ENCODE assay signal across 1 cellular context in genomic region chr9:127539259-127539981, GRCh38.
TF ChIP-seq lines count a peak whose summit lies in the region.

No MANE protein-coding gene starts in this region.

TF ChIP-seq in IMR-90, 13 proteins besides CTCF, POLR2A, EP300 and RAD21:
- peak; percentile 56; the same call in 1 of the 2 replicates for TF ChIP-seq MAZ (IDR thresholded peaks at IDR 0.05; ENCODE audit: borderline replicate concordance, low read depth, low read length)
- peak; percentile 55 for TF ChIP-seq FOS (IDR thresholded peaks at IDR 0.05; ENCODE audit: low read depth, low read length)
- TF ChIP-seq RFX5 (IDR thresholded peaks at IDR 0.05; ENCODE audit: low read depth, low read length): no peak
- no peak for TF ChIP-seq NFE2L2 (IDR thresholded peaks at IDR 0.05; ENCODE audit: low read depth, low read length)
- TF ChIP-seq SMC3 (IDR thresholded peaks at IDR 0.05; ENCODE audit: low read depth, low read length): no peak
- no peak for TF ChIP-seq CHD1 (IDR thresholded peaks at IDR 0.05; ENCODE audit: low read depth, low read length)
- no peak for TF ChIP-seq MXI1 (IDR thresholded peaks at IDR 0.05; ENCODE audit: borderline replicate concordance, low read depth, low read length)
- peak; percentile 94 for TF ChIP-seq RCOR1 (IDR thresholded peaks at IDR 0.05; ENCODE audit: insufficient replicate concordance, low read length)
- TF ChIP-seq BHLHE40 (IDR thresholded peaks at IDR 0.05; ENCODE audit: low read depth, low read length): no peak
- 0 out of 2 replicates have a peak, but pooled peaks have one; percentile 15 for TF ChIP-seq USF2 (IDR thresholded peaks at IDR 0.05; ENCODE audit: low read depth, low read length)
- no peak for TF ChIP-seq MAFK (IDR thresholded peaks at IDR 0.05; ENCODE audit: low read depth, low read length)
- TF ChIP-seq CEBPB (IDR thresholded peaks at IDR 0.05; ENCODE audit: low read depth, low read length): peak; percentile 89
